8 cellular contexts compared by ENCODE assay signal in the genomic region with DNA sequence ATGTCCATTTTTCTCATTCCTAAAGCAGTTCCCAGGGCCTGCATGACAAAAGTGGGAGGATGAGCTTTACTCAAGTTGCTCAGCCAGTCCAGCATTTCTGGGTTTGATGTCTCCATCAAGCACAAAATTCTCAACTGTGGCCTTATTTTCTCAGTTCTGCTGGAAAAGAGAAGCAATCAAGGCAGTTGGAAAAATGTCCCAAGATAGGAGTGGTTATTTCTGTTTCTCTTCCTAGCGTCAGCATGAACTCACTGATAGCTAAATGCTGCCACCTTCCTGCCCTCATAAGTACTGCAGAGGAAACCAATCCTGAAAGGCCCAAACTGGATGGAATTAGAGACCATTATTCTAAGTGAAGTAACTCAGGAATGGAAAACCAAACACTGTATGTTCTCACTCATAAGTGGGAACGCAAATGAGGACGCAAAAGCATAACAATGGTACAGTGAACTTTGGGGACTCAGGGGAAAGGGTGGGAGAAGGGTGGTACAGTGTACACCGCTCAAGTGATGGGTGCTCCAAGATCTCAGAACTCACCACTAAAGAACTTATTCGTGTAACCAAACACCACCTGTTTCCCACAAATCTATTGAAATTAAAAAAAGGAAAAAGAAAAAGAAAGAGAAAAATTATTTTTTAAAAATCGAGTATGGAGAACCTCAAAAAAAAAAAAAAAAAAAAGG. TPM values are rescaled to one million over a fixed set of nuclear protein-coding genes. Genes with fewer than 3 reads are reported as not detected.
A peak's percentile ranks its signal among the peaks of the same experiment; 100 is the strongest.
DNase-seq lines count a peak whose midpoint lies in the region; ATAC-seq and TF ChIP-seq lines count a peak whose summit lies in the region.

No MANE protein-coding gene starts in this region.

- intact Hi-C loops in lower lobe of right lung (cut with DNase I), result loop anchor here (10.0 kb wide), 1 partner anchor 281 kb away; no protein-coding TSS in a partner anchor

- peak overlapping the region; percentile 72 for H3K27ac ChIP-seq in lower lobe of right lung

- no peaks in the 10 kb centered on the region for H3K36me3 ChIP-seq in lower lobe of right lung

- H3K4me3 ChIP-seq in lower lobe of right lung, result no peak overlapping the region

- peaks cover 18% of the 10 kb centered on the region for H3K4me1 ChIP-seq in lower lobe of right lung

- H3K9me3 ChIP-seq in lower lobe of right lung, result no peaks in the 10 kb centered on the region

- peak; percentile 92 for TF ChIP-seq CTCF in lower lobe of right lung (IDR thresholded peaks at IDR 0.05)

- H3K27me3 ChIP-seq in lower lobe of right lung (ENCODE audit: low read depth), result no peaks in the 10 kb centered on the region

- peak; percentile 73 for DNase-seq in CD1c-positive myeloid dendritic cell (ENCODE audit: extremely low spot score)
- DNase-seq in HCEC 1CT, result peak; percentile 48
- peak; percentile 60 for DNase-seq in NCI-H460 (ENCODE audit: extremely low read depth, low read depth)
- peak; percentile 13 to 51 for DNase-seq in activated CD4-positive, alpha-beta T cell treated with anti-CD3 and anti-CD28 coated beads, Interleukin-2, amount 50 U/mL, for 24 hours (ENCODE audit: low read depth in 1 of 2, low spot score in 1 of 2)
- DNase-seq in dermis microvascular lymphatic vessel endothelial cell (ENCODE audit: low read depth in 2 of 2), result peak; percentile 37 to 70
- DNase-seq in lower lobe of right lung, result no peak
- DNase-seq in stimulated activated CD8-positive, alpha-beta memory T cell treated with anti-CD3 and anti-CD28 coated beads, Interleukin-2, amount 100 ng/mL, for 1 hour (ENCODE audit: low read depth in 2 of 2), result peak; percentile 8 to 24

- ATAC-seq in lower lobe of right lung (peak; percentile 77 to 84), GM19035 (IDR thresholded peaks at IDR 0.05; ENCODE audit: unreplicated experiment) (no peak)

RNA-seq across cellular contexts. Expression of a gene that starts 29.6 kb away (rescaled TPM):
- total RNA-seq in NCI-H460 (2014; rRNA removed; shearing (Covaris generic)), result not detected in 2 replicates
- not detected in 2 replicates for polyA plus RNA-seq in NCI-H460 (2014; cell fraction: nucleus; rRNA removed)
- total RNA-seq in dermis microvascular lymphatic vessel endothelial cell, result 0.13 TPM in 1 of 2 replicates, not detected in the other
- 0.47 TPM for total RNA-seq in lower lobe of right lung

RNA-seq across cellular contexts. Expression of a gene that starts 53.0 kb away (rescaled TPM):
- total RNA-seq in NCI-H460 (2014; rRNA removed; shearing (Covaris generic)), result not detected in 2 replicates
- not detected in 2 replicates for polyA plus RNA-seq in NCI-H460 (2014; cell fraction: nucleus; rRNA removed)
- total RNA-seq in dermis microvascular lymphatic vessel endothelial cell, result not detected in 2 replicates
- total RNA-seq in lower lobe of right lung, result 8.2 TPM
